ENCODE assay signal across 15 cellular contexts in the genomic region with DNA sequence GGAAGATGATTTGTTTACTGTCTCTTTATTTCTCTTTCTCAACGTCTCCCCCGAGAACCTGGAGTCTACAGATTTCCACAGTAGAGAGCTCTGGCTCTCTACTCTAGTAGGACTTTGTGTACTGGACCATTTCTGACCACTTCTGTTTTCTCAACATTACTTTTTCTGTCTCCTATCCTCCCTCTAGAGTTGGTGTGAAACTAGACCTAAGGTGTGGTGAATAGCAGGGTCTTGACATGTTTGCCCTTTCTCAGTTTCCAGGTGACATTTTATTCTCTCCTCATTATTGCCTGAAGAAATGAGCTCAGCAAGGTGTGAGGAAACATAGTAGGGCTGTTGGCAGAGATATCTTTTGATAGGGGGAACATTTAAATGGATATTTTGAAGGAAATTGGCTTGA.
DNase-seq lines count a peak whose midpoint lies in the region; ATAC-seq and TF ChIP-seq lines count a peak whose summit lies in the region.
"Had no signal": no experiment of that assay in that cellular context is flagged by ENCODE, and none has a peak within 500 bp of the region (broad histone marks: within the 10 kb centered on the region; RNA-seq: fewer than 3 reads in every experiment).

No MANE protein-coding gene starts in this region.

- H3K27ac Mint-ChIP-seq in T-helper 17 cell: peak overlapping the region; percentile 79
- H3K27ac Mint-ChIP-seq in CD14-positive monocyte: no peak overlapping the region
- H3K27ac Mint-ChIP-seq: IgD-negative memory B cell had no signal

- no peak for TF ChIP-seq CTCF in CD14-positive monocyte (IDR thresholded peaks at IDR 0.05)
- TF ChIP-seq CTCF in heart right ventricle (IDR thresholded peaks at IDR 0.05): no peak

- peaks cover 0 to 1% (median 0%) of the 10 kb centered on the region in 7 donors for H3K9me3 Mint-ChIP-seq in CD14-positive monocyte

- no peak overlapping the region for H3K4me3 ChIP-seq in heart right ventricle
- H3K4me3 ChIP-seq: breast epithelium, upper lobe of left lung had no signal

- no peaks in the 10 kb centered on the region for H3K36me3 ChIP-seq in heart right ventricle
- H3K36me3 ChIP-seq: breast epithelium, upper lobe of left lung had no signal

- H3K9me3 ChIP-seq in T-helper 17 cell (ENCODE audit: control insufficient read depth, low read length, poor library complexity, severe bottlenecking): no peaks in the 10 kb centered on the region
- peaks cover 0 to 13% (median 0%) of the 10 kb centered on the region in 11 donors for H3K9me3 ChIP-seq in heart right ventricle
- H3K9me3 ChIP-seq: breast epithelium, upper lobe of left lung had no signal

- H3K27me3 ChIP-seq in heart right ventricle: no peaks in the 10 kb centered on the region
- H3K27me3 ChIP-seq: breast epithelium, upper lobe of left lung had no signal

- H3K27ac ChIP-seq in heart right ventricle: no peak overlapping the region

- 92 to 100% methylated on average over 2 of the region's 2 CpGs for WGBS in heart right ventricle, 2 donors

- peak overlapping the region; percentile 15 for H3K4me3 Mint-ChIP-seq in T-helper 17 cell
- no peak overlapping the region for H3K4me3 Mint-ChIP-seq in CD14-positive monocyte
- H3K4me3 Mint-ChIP-seq: IgD-negative memory B cell had no signal

- ATAC-seq in GM18498 (IDR thresholded peaks at IDR 0.05; ENCODE audit: unreplicated experiment): peak; percentile 75
- ATAC-seq in GM19452 (IDR thresholded peaks at IDR 0.05; ENCODE audit: unreplicated experiment): peak; percentile 77
- ATAC-seq in HG02970 (IDR thresholded peaks at IDR 0.05; ENCODE audit: low FRiP score, unreplicated experiment): peak; percentile 49
- no peak for ATAC-seq in T-helper 17 cell
- ATAC-seq in HG03045 (IDR thresholded peaks at IDR 0.05; ENCODE audit: unreplicated experiment): no peak
- ATAC-seq in heart right ventricle: no peak

- intact Hi-C loops in CD14-positive monocyte (cut with micrococcal nuclease) (no loop called here), heart right ventricle (cut with DNase I) (no loop called here)

- H3K4me1 ChIP-seq in heart right ventricle: peaks cover 0 to 19% (median 11%) of the 10 kb centered on the region in 9 donors
- H3K4me1 ChIP-seq: breast epithelium had no signal

- H3K27me3 Mint-ChIP-seq in T-helper 17 cell: no peaks in the 10 kb centered on the region
- peaks cover 0 to 2% (median 2%) of the 10 kb centered on the region in 3 donors for H3K27me3 Mint-ChIP-seq in CD14-positive monocyte (ENCODE audit: low read depth in 3 of 3)

- H3K36me3 Mint-ChIP-seq in T-helper 17 cell (ENCODE audit: low read depth) (no peaks in the 10 kb centered on the region), CD14-positive monocyte (peaks cover 2 to 3% of the 10 kb centered on the region in 2 donors)

- H3K4me1 Mint-ChIP-seq in T-helper 17 cell: peaks cover 41% of the 10 kb centered on the region
- peaks cover 39% of the 10 kb centered on the region for H3K4me1 Mint-ChIP-seq in CD14-positive monocyte

- DNase-seq in T-helper 17 cell (no peak), CD14-positive monocyte (ENCODE audit: low spot score) (no peak), pons (ENCODE audit: low spot score) (no peak), heart right ventricle (no peak)
- DNase-seq: COR-L47, NCI-H510A treated with DMSO at 0.1 percent for 48 hours, posterior cingulate gyrus, SHP77 treated with DMSO at 0.1 percent for 48 hours, upper lobe of left lung had no signal

Comparison
In these comparisons a context has a peak if more than half of its experiments do, and no peak if none do; other contexts are left out.
1. ATAC-seq: peak in GM18498 (single experiment), GM19452 (single experiment) and HG02970 (single experiment); none in T-helper 17 cell (single experiment), HG03045 (single experiment) and heart right ventricle (0 of 8).